ENCODE assay signal across 10 cellular contexts in the genomic region with DNA sequence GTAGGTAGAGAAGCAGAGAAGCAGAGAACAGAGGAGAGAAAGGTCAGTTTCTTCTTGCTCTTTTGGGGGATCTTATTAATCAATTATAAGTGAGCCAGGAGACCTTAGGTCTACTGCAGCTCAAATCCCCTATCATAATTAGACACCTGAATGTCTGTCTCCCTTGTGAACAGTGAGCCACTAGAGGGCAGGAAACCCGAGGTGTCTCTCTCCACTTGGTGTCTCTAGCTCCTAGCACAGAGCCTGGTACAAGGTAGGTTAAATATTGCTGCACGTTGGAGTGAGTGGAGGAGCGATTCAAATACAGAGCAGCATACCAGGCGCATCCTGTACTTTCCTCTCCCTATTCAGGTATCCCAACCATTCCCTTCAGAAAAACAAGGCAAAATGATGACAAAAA. TPM values are rescaled to one million over a fixed set of nuclear protein-coding genes. Genes with fewer than 3 reads are reported as not detected.
DNase-seq lines count a peak whose midpoint lies in the region; ATAC-seq, FAIRE-seq and TF ChIP-seq lines count a peak whose summit lies in the region.
"Had no signal": no experiment of that assay in that cellular context is flagged by ENCODE, and none has a peak within 500 bp of the region (broad histone marks: within the 10 kb centered on the region; RNA-seq: fewer than 3 reads in every experiment).

No MANE protein-coding gene starts in this region.

- H3K9me3 ChIP-seq in HepG2 (ENCODE audit: low read length) (no peaks in the 10 kb centered on the region), esophagus muscularis mucosa (no peaks in the 10 kb centered on the region), stomach (no peaks in the 10 kb centered on the region)

- no peak for TF ChIP-seq EP300 in HepG2 (IDR thresholded peaks at IDR 0.05; ENCODE audit: low read depth in 2 of 2, low read length in 2 of 2)
- TF ChIP-seq EP300 in HepG2 (CRISPR knock-in tag; IDR thresholded peaks at IDR 0.05; ENCODE audit: borderline replicate concordance) = no peak
- TF ChIP-seq EP300 in esophagus muscularis mucosa (IDR thresholded peaks at IDR 0.05) = no peak
- no peak for TF ChIP-seq EP300 in stomach (IDR thresholded peaks at IDR 0.05)

- WGBS in HepG2 (ENCODE audit: low lambda C conversion rate) = 2% methylated on average over 4 of the region's 4 CpGs
- 51% methylated on average over 4 of the region's 4 CpGs for WGBS in esophagus muscularis mucosa
- 29 to 35% (median 34%) methylated on average over 4 of the region's 4 CpGs for whole genome bisulfite sequencing in stomach, 5 donors

- intact Hi-C loops in HepG2 (cut with micrococcal nuclease; ENCODE audit: unreplicated experiment) = loop anchor here (1.0 to 2.0 kb wide), 2 partner anchors 292 to 323 kb away; no protein-coding TSS in a partner anchor
- intact Hi-C loops in esophagus muscularis mucosa (cut with DNase I) = no loop called here
- intact Hi-C loops in stomach (cut with DNase I; ENCODE audit: low total_unique reads) = no loop called here

- DNase-seq in NCI-H1105 treated with DMSO at 0.1 percent for 48 hours (lab: John Stamatoyannopoulos, UW) = peak; percentile 10
- no peak for DNase-seq in NCI-H1105 (lab: John Stamatoyannopoulos, UW)
- peak; percentile 37 for DNase-seq in activated CD8-positive, alpha-beta T cell treated with anti-CD3 and anti-CD28 coated beads, Interleukin-2, amount 10 ng/mL, durations not matched to agents 7 days and 5 days
- DNase-seq in HepG2 (ENCODE audit: low spot score) = peak; percentile 6
- DNase-seq in esophagus muscularis mucosa (ENCODE audit: extremely low spot score) = no peak
- no peak for DNase-seq in stomach

- H3K9ac ChIP-seq in HepG2 (ENCODE audit: insufficient read depth, low read depth, low read length) = no peak overlapping the region

- no peaks in the 10 kb centered on the region for H3K79me2 ChIP-seq in HepG2 (ENCODE audit: insufficient read depth, low read length)

- H3K27ac Mint-ChIP-seq in activated CD8-positive, alpha-beta T cell treated with anti-CD3 and anti-CD28 coated beads, Interleukin-2, amount 10 ng/mL, durations not matched to agents 7 days and 5 days = no peak overlapping the region
- H3K27ac Mint-ChIP-seq: CD4-positive, CD25-positive, alpha-beta regulatory T cell had no signal

- H3K4me3 ChIP-seq in HepG2 (replicated peaks in 1 of 3; ENCODE audit: insufficient read depth in 1 of 3, low read depth in 2 of 3, low read length in 3 of 3) = no peak overlapping the region
- no peak overlapping the region for H3K4me3 ChIP-seq in esophagus muscularis mucosa
- H3K4me3 ChIP-seq in stomach = no peak overlapping the region

- peak; percentile 24 for TF ChIP-seq CTCF in HepG2 (CRISPR knock-in tag; IDR thresholded peaks at IDR 0.05)
- no peak for TF ChIP-seq CTCF in esophagus muscularis mucosa (IDR thresholded peaks at IDR 0.05)
- TF ChIP-seq CTCF in stomach (IDR thresholded peaks at IDR 0.05) = no peak

- POLR2A ChIA-PET in activated CD8-positive, alpha-beta T cell treated with anti-CD3 and anti-CD28 coated beads, Interleukin-2, amount 10 ng/mL, durations not matched to agents 7 days and 5 days (lab: Charles Lee) = no interaction called here
- POLR2A ChIA-PET in HepG2 (lab: Yijun Ruan, JAX) = no interaction called here

- no peak for TF ChIP-seq POLR2A in HepG2 (IDR thresholded peaks at IDR 0.05; ENCODE audit: insufficient read depth in 1 of 2, low read depth in 2 of 2, low read length in 2 of 2)
- no peak for TF ChIP-seq POLR2A in esophagus muscularis mucosa (IDR thresholded peaks at IDR 0.05; ENCODE audit: low read depth)
- TF ChIP-seq POLR2A in stomach (IDR thresholded peaks at IDR 0.05) = no peak

- no peaks in the 10 kb centered on the region for H3K36me3 Mint-ChIP-seq in activated CD8-positive, alpha-beta T cell treated with anti-CD3 and anti-CD28 coated beads, Interleukin-2, amount 10 ng/mL, durations not matched to agents 7 days and 5 days (ENCODE audit: low read depth)
- H3K36me3 Mint-ChIP-seq: CD4-positive, CD25-positive, alpha-beta regulatory T cell had no signal

- H3K4me1 ChIP-seq in HepG2 (ENCODE audit: insufficient read depth, low read length) (no peaks in the 10 kb centered on the region), esophagus muscularis mucosa (peaks cover 0 to 21% (median 19%) of the 10 kb centered on the region in 4 donors), stomach (peaks cover 17 to 24% (median 19%) of the 10 kb centered on the region in 4 donors)

- H3K9me3 Mint-ChIP-seq in activated CD8-positive, alpha-beta T cell treated with anti-CD3 and anti-CD28 coated beads, Interleukin-2, amount 10 ng/mL, durations not matched to agents 7 days and 5 days (ENCODE audit: insufficient read depth) = no peaks in the 10 kb centered on the region

- TF ChIP-seq RAD21 in HepG2 (CRISPR knock-in tag; IDR thresholded peaks at IDR 0.05) = no peak

- no TSS peak for BruUV-seq in HepG2 (replicated peaks; lab: Mats Ljungman, UMichigan)

- CTCF ChIA-PET in activated CD8-positive, alpha-beta T cell treated with anti-CD3 and anti-CD28 coated beads, Interleukin-2, amount 10 ng/mL, durations not matched to agents 7 days and 5 days (lab: Charles Lee) = interaction anchor here (1.1 to 1.9 kb wide), 4 partner anchors 10 to 323 kb away, joined by 3 to 6 read pairs (median 4); no protein-coding TSS in a partner anchor
- CTCF ChIA-PET in HepG2 (lab: Yijun Ruan, JAX; ENCODE audit: low intra/inter-chr PET ratio, low total read pairs) = no interaction called here

- H3K4me2 ChIP-seq in HepG2 (ENCODE audit: low read depth, low read length) = no peak overlapping the region

- H3K36me3 ChIP-seq in HepG2 (replicated peaks in 1 of 2; ENCODE audit: control insufficient read depth in 1 of 2, insufficient read depth in 2 of 2, low read length in 2 of 2) = no peaks in the 10 kb centered on the region
- H3K36me3 ChIP-seq in esophagus muscularis mucosa = no peaks in the 10 kb centered on the region
- H3K36me3 ChIP-seq in stomach = no peaks in the 10 kb centered on the region

- H3K27ac ChIP-seq in HepG2 (ENCODE audit: extremely low read length, insufficient read depth, low read length) (no peak overlapping the region), esophagus muscularis mucosa (replicated peaks in 1 of 4) (no peak overlapping the region), stomach (no peak overlapping the region)

- H2AFZ ChIP-seq in HepG2 (ENCODE audit: low read length) = no peak overlapping the region

- no peak overlapping the region for H3K4me3 Mint-ChIP-seq in activated CD8-positive, alpha-beta T cell treated with anti-CD3 and anti-CD28 coated beads, Interleukin-2, amount 10 ng/mL, durations not matched to agents 7 days and 5 days
- H3K4me3 Mint-ChIP-seq: CD4-positive, CD25-positive, alpha-beta regulatory T cell had no signal

- peaks cover 3 to 61% of the 10 kb centered on the region in 2 experiments; a peak in 4 of 5 replicates for H3K27me3 ChIP-seq in HepG2 (ENCODE audit: control insufficient read depth in 1 of 2, insufficient read depth in 2 of 2, low read length in 2 of 2)
- H3K27me3 ChIP-seq in esophagus muscularis mucosa = peaks cover 0 to 97% (median 18%) of the 10 kb centered on the region in 4 donors
- peaks cover 12 to 96% (median 60%) of the 10 kb centered on the region in 3 donors for H3K27me3 ChIP-seq in stomach

- ATAC-seq in HG03378 (IDR thresholded peaks at IDR 0.05; ENCODE audit: unreplicated experiment) (peak; percentile 49), HepG2 (peak; percentile 88), HG03432 (IDR thresholded peaks at IDR 0.05; ENCODE audit: unreplicated experiment) (no peak)
- ATAC-seq in activated CD8-positive, alpha-beta T cell treated with anti-CD3 and anti-CD28 coated beads, Interleukin-2, amount 10 ng/mL, durations not matched to agents 7 days and 5 days = no peak

- H4K20me1 ChIP-seq in HepG2 (ENCODE audit: insufficient read depth, low read length) = no peaks in the 10 kb centered on the region

- FAIRE-seq in HepG2 (lab: Jason Lieb, UNC) = peak; percentile 44

- in situ Hi-C loops in HepG2 (cut with HindIII; ENCODE audit: extremely low pct_ligation_motif_present, low pct_unique_long_range_greater_than_20kb) = no loop called here

- H3K27me3 Mint-ChIP-seq in activated CD8-positive, alpha-beta T cell treated with anti-CD3 and anti-CD28 coated beads, Interleukin-2, amount 10 ng/mL, durations not matched to agents 7 days and 5 days (ENCODE audit: low read depth) = peaks cover 60% of the 10 kb centered on the region

- peaks cover 7% of the 10 kb centered on the region for H3K4me1 Mint-ChIP-seq in activated CD8-positive, alpha-beta T cell treated with anti-CD3 and anti-CD28 coated beads, Interleukin-2, amount 10 ng/mL, durations not matched to agents 7 days and 5 days (ENCODE audit: low read depth)

RNA-seq across cellular contexts. Expression of gene ST8SIA2, which starts 2.0 kb away (rescaled TPM):
- not detected for total RNA-seq in activated CD8-positive, alpha-beta T cell treated with anti-CD3 and anti-CD28 coated beads, Interleukin-2, amount 10 ng/mL, durations not matched to agents 7 days and 5 days
- not detected in 2 replicates for total RNA-seq in HepG2 (2016; rRNA removed; fragmentation: Illumina TruSeq; extraction: Trizol)
- total RNA-seq in HepG2 (2016; cell fraction: cytosol; rRNA removed; fragmentation: Illumina TruSeq; extraction: Trizol; ENCODE audit: low read depth) = not detected in 2 replicates
- total RNA-seq in HepG2 (2016; cell fraction: insoluble cytoplasmic fraction; rRNA removed; fragmentation: Illumina TruSeq; extraction: Trizol) = not detected in 2 replicates
- total RNA-seq in HepG2 (2016; cell fraction: membrane; rRNA removed; fragmentation: Illumina TruSeq; extraction: Trizol) = not detected in 2 replicates
- total RNA-seq in HepG2 (2016; cell fraction: nucleus; rRNA removed; fragmentation: Illumina TruSeq; extraction: Trizol) = not detected in 2 replicates
- not detected in 2 replicates for polyA plus RNA-seq in HepG2 (2011; rRNA removed)
- polyA plus RNA-seq in HepG2 (2011; cell fraction: cytosol; rRNA removed) = not detected in 2 replicates
- polyA plus RNA-seq in HepG2 (2011; cell fraction: nucleus; rRNA removed) = not detected in 2 replicates
- not detected in 2 replicates for polyA plus RNA-seq in HepG2 (2012)
- not detected in 2 replicates for polyA plus RNA-seq in HepG2 (2016; cell fraction: cytosol; fragmentation: Illumina TruSeq; extraction: Trizol; ENCODE audit: low read depth)
- polyA plus RNA-seq in HepG2 (2016; cell fraction: insoluble cytoplasmic fraction; fragmentation: Illumina TruSeq; extraction: Trizol; ENCODE audit: low read depth) = not detected in 2 replicates
- polyA plus RNA-seq in HepG2 (2016; cell fraction: membrane; fragmentation: Illumina TruSeq; extraction: Trizol; ENCODE audit: low read depth) = not detected in 2 replicates
- polyA plus RNA-seq in HepG2 (2016; cell fraction: nucleus; fragmentation: Illumina TruSeq; extraction: Trizol; ENCODE audit: insufficient read depth, low read depth) = not detected in 2 replicates
- polyA minus RNA-seq in HepG2 (2011; rRNA and poly(A)+ RNA removed; ENCODE audit: low replicate concordance) = not detected in 2 replicates
- not detected in 2 replicates for polyA minus RNA-seq in HepG2 (2011; cell fraction: cytosol; rRNA and poly(A)+ RNA removed)
- polyA minus RNA-seq in HepG2 (2011; cell fraction: nucleus; rRNA and poly(A)+ RNA removed) = not detected in 2 replicates
- under 1 TPM in 3 of 4 donors, not detected in 1; 0.13 to 0.57 (median 0.50) TPM for total RNA-seq in esophagus muscularis mucosa
- 1 to 10 TPM in 1 of 5 donors, not detected in 4; 1.1 TPM for total RNA-seq in stomach
- not detected for polyA plus RNA-seq in stomach
- total RNA-seq: activated CD8-positive, alpha-beta memory T cell treated with anti-CD3 and anti-CD28 coated beads for 36 hours; CD4-positive, CD25-positive, alpha-beta regulatory T cell had no signal
- polyA plus RNA-seq: CD4-positive, CD25-positive, alpha-beta regulatory T cell had no signal

Comparison
In these comparisons a context has a peak if more than half of its experiments do, and no peak if none do; other contexts are left out.
1. DNase-seq: peak in NCI-H1105 treated with DMSO at 0.1 percent for 48 hours (single experiment), activated CD8-positive, alpha-beta T cell treated with anti-CD3 and anti-CD28 coated beads, Interleukin-2, amount 10 ng/mL, durations not matched to agents 7 days and 5 days (single experiment) and HepG2 (single experiment); none in NCI-H1105 (single experiment), esophagus muscularis mucosa (single experiment) and stomach (single experiment).
2. ATAC-seq: peak in HG03378 (single experiment) and HepG2 (single experiment); none in activated CD8-positive, alpha-beta T cell treated with anti-CD3 and anti-CD28 coated beads, Interleukin-2, amount 10 ng/mL, durations not matched to agents 7 days and 5 days (single experiment) and HG03432 (single experiment).